Comparison of ENCODE assay signal across 30 cellular contexts in genomic region chr5:136042156-136042555, GRCh38. TPM values are rescaled to one million over a fixed set of nuclear protein-coding genes. Genes with fewer than 3 reads are reported as not detected.
DNase-seq lines count a peak whose midpoint lies in the region; ATAC-seq and TF ChIP-seq lines count a peak whose summit lies in the region.
"Had no signal": no experiment of that assay in that cellular context is flagged by ENCODE, and none has a peak within 500 bp of the region (broad histone marks: within the 10 kb centered on the region; RNA-seq: fewer than 3 reads in every experiment).

No MANE protein-coding gene starts in this region.

- H3K9me3 Mint-ChIP-seq in MCF 10A (ENCODE audit: unreplicated experiment) (peaks cover 6% of the 10 kb centered on the region), glutamatergic neuron (ENCODE audit: unreplicated experiment) (peaks cover 9% of the 10 kb centered on the region)
- H3K9me3 Mint-ChIP-seq: activated CD4-positive, alpha-beta memory T cell treated with anti-CD3 and anti-CD28 coated beads for 36 hours; activated naive CD4-positive, alpha-beta T cell treated with anti-CD3 and anti-CD28 coated beads, Interleukin-2, amount 10 ng/mL, durations not matched to agents 7 days and 5 days; neural crest cell had no signal

- POLR2A ChIA-PET in MCF 10A (lab: Yijun Ruan, JAX) = interaction anchor here (1.0 to 37.2 kb wide), 4 partner anchors 10 to 60 kb away, joined by 3 to 1604 read pairs (median 184); partner anchors contain the start of gene TGFBI
- POLR2A ChIA-PET in PC-3 (lab: Charles Lee; ENCODE audit: unreplicated experiment) = no interaction called here

- H3K4me3 ChIP-seq in breast epithelium (no peak overlapping the region), PC-3 (ENCODE audit: low read length) (no peak overlapping the region)
- H3K4me3 ChIP-seq: dorsolateral prefrontal cortex, mucosa of descending colon, tibial artery had no signal

- CTCF ChIA-PET in MCF 10A (lab: Yijun Ruan, JAX) (interaction anchor here (0.7 to 18.0 kb wide), 5 partner anchors 11 to 101 kb away, joined by 4 to 171 read pairs (median 4); no protein-coding TSS in a partner anchor), PC-3 (lab: Charles Lee) (no interaction called here)

- no peak overlapping the region for H3K4me3 Mint-ChIP-seq in MCF 10A (ENCODE audit: unreplicated experiment)
- H3K4me3 Mint-ChIP-seq in glutamatergic neuron (ENCODE audit: unreplicated experiment) = no peak overlapping the region
- H3K4me3 Mint-ChIP-seq: activated B cell treated with CpG ODN at 0.5 μM for 24 hours; activated CD4-positive, alpha-beta memory T cell treated with anti-CD3 and anti-CD28 coated beads for 36 hours; activated naive CD4-positive, alpha-beta T cell treated with anti-CD3 and anti-CD28 coated beads, Interleukin-2, amount 10 ng/mL, durations not matched to agents 7 days and 5 days; HFFc6; neural crest cell had no signal

- H3K27me3 Mint-ChIP-seq in MCF 10A (ENCODE audit: insufficient read depth, unreplicated experiment) (no peaks in the 10 kb centered on the region), glutamatergic neuron (ENCODE audit: unreplicated experiment) (no peaks in the 10 kb centered on the region)
- H3K27me3 Mint-ChIP-seq: activated CD4-positive, alpha-beta memory T cell treated with anti-CD3 and anti-CD28 coated beads for 36 hours had no signal

- no peaks in the 10 kb centered on the region for H3F3A ChIP-seq in PC-3 (ENCODE audit: low read length, unreplicated experiment)

- peak overlapping the region; percentile 35 for H3K4me2 ChIP-seq in PC-3 (ENCODE audit: low read length)

- no peak for TF ChIP-seq POLR2A in breast epithelium (IDR thresholded peaks at IDR 0.05)

- no peak overlapping the region for H3K9ac ChIP-seq in PC-3 (ENCODE audit: low read length)

- H3K27ac ChIP-seq in breast epithelium (no peak overlapping the region), PC-3 (ENCODE audit: low read length) (peak overlapping the region; percentile 59)
- H3K27ac ChIP-seq: dorsolateral prefrontal cortex, epithelial cell of prostate had no signal

- no peaks in the 10 kb centered on the region for H3K79me2 ChIP-seq in PC-3 (ENCODE audit: low read length)

- H3K4me1 Mint-ChIP-seq in MCF 10A (ENCODE audit: insufficient read depth, unreplicated experiment) = peaks cover 37% of the 10 kb centered on the region
- H3K4me1 Mint-ChIP-seq in glutamatergic neuron (ENCODE audit: low read depth, unreplicated experiment) = peaks cover 10% of the 10 kb centered on the region

- intact Hi-C loops in MCF 10A (cut with micrococcal nuclease) = no loop called here
- intact Hi-C loops in breast epithelium (cut with DNase I; ENCODE audit: low total_unique reads) = no loop called here
- intact Hi-C loops in PC-3 (cut with micrococcal nuclease) = no loop called here

- H3K27me3 ChIP-seq in breast epithelium (no peaks in the 10 kb centered on the region), PC-3 (ENCODE audit: low read length) (no peaks in the 10 kb centered on the region)
- H3K27me3 ChIP-seq: tibial artery had no signal

- H3K36me3 Mint-ChIP-seq in MCF 10A (ENCODE audit: insufficient read depth, unreplicated experiment) = peaks cover 99% of the 10 kb centered on the region
- peaks cover 3% of the 10 kb centered on the region for H3K36me3 Mint-ChIP-seq in glutamatergic neuron (ENCODE audit: unreplicated experiment)
- H3K36me3 Mint-ChIP-seq: activated naive CD4-positive, alpha-beta T cell treated with anti-CD3 and anti-CD28 coated beads, Interleukin-2, amount 10 ng/mL, durations not matched to agents 7 days and 5 days had no signal

- DNase-seq in MCF 10A (ENCODE audit: unreplicated experiment) (no peak), breast epithelium (ENCODE audit: low spot score in 2 of 2) (no peak), PC-3 (no peak), glutamatergic neuron (no peak), nucleus accumbens (lab: John Stamatoyannopoulos, UW) (no peak)
- DNase-seq in activated T-cell treated with anti-CD3 and anti-CD28 coated beads, Interleukin-2, amount 50 U/mL, for 1 hour = no peak
- DNase-seq: ACHN; activated B cell treated with CpG ODN at 0.5 μM for 24 hours; activated naive CD4-positive, alpha-beta T cell treated with anti-CD3 and anti-CD28 coated beads, Interleukin-2, amount 10 ng/mL, durations not matched to agents 7 days and 5 days; anterior cingulate cortex; C1 segment of cervical spinal cord; DMS 273 treated with DMSO at 0.1 percent for 48 hours; dorsolateral prefrontal cortex; foreskin fibroblast; HFFc6; hypothalamus; KG1; mucosa of descending colon; NCI-H1694; NCI-H524 treated with DMSO at 0.1 percent for 48 hours; stimulated activated CD4-positive, alpha-beta T cell treated with anti-CD3 and anti-CD28 coated beads, Interleukin-2, amount 100 ng/mL, for 48 hours; stimulated activated naive CD4-positive, alpha-beta T cell; T-helper 9 cell; tibial artery had no signal

- BruUV-seq in MCF 10A (replicated peaks; lab: Mats Ljungman, UMichigan) = no TSS peak
- no TSS peak for BruUV-seq in PC-3 (replicated peaks; lab: Mats Ljungman, UMichigan)

- peaks cover 0 to 5% of the 10 kb centered on the region in 2 donors for H3K9me3 ChIP-seq in breast epithelium
- H3K9me3 ChIP-seq in PC-3 (ENCODE audit: low read length) = no peaks in the 10 kb centered on the region
- H3K9me3 ChIP-seq: mucosa of descending colon, tibial artery had no signal

- no peak overlapping the region for H2AFZ ChIP-seq in PC-3 (ENCODE audit: low read length)

- TF ChIP-seq CTCF in MCF 10A (IDR thresholded peaks at IDR 0.05; ENCODE audit: unreplicated experiment) (no peak), breast epithelium (IDR thresholded peaks at IDR 0.05) (no peak), PC-3 (conservative IDR thresholded peaks at IDR 0.05; ENCODE audit: low read depth, low read length) (no peak), glutamatergic neuron (IDR thresholded peaks at IDR 0.05; ENCODE audit: partially characterized antibody, unreplicated experiment) (no peak)

- peak overlapping the region; percentile 75 for H3K27ac Mint-ChIP-seq in MCF 10A (ENCODE audit: low read depth, unreplicated experiment)
- peak overlapping the region; percentile 6 for H3K27ac Mint-ChIP-seq in glutamatergic neuron (ENCODE audit: unreplicated experiment)
- H3K27ac Mint-ChIP-seq: activated B cell treated with CpG ODN at 0.5 μM for 24 hours; activated CD4-positive, alpha-beta memory T cell treated with anti-CD3 and anti-CD28 coated beads for 36 hours; activated naive CD4-positive, alpha-beta T cell treated with anti-CD3 and anti-CD28 coated beads, Interleukin-2, amount 10 ng/mL, durations not matched to agents 7 days and 5 days; progenitor cell of endocrine pancreas had no signal

- H4K20me1 ChIP-seq in PC-3 (ENCODE audit: low read length) = no peaks in the 10 kb centered on the region

- H3K4me1 ChIP-seq in breast epithelium (no peaks in the 10 kb centered on the region), PC-3 (ENCODE audit: insufficient read depth, low read length) (peaks cover 42% of the 10 kb centered on the region)

- no peaks in the 10 kb centered on the region for H3K9me2 ChIP-seq in PC-3 (replicated peaks; ENCODE audit: low read length)

- ATAC-seq in PC-3 (no peak), HG02610 (IDR thresholded peaks at IDR 0.05; ENCODE audit: unreplicated experiment) (no peak), GM21390 (IDR thresholded peaks at IDR 0.05; ENCODE audit: unreplicated experiment) (no peak)

- H3K36me3 ChIP-seq in breast epithelium (no peaks in the 10 kb centered on the region), PC-3 (ENCODE audit: low read depth, low read length) (no peaks in the 10 kb centered on the region)

RNA-seq across cellular contexts. Expression of gene TGFBI, which starts 13.4 kb away (rescaled TPM):
- total RNA-seq in MCF 10A (2022) = 623 and 892 TPM in 2 replicates
- 100 to 1,000 TPM in 1 of 3 donors, 10 to 100 TPM in 2; 40.4 to 145 (median 45.2) TPM for total RNA-seq in breast epithelium
- 4.5 and 4.8 TPM in 2 replicates for total RNA-seq in PC-3 (2014; rRNA removed)
- 2.3 TPM for total RNA-seq in glutamatergic neuron (ENCODE audit: unreplicated experiment)
